ENCODE assay signal across 8 cellular contexts in genomic region chr4:26856906-26857277, GRCh38. TPM values are rescaled to one million over a fixed set of nuclear protein-coding genes. Genes with fewer than 3 reads are reported as not detected.
DNase-seq lines count a peak whose midpoint lies in the region; ATAC-seq lines count a peak whose summit lies in the region.

No MANE protein-coding gene starts in this region.

- peak overlapping the region; percentile 91 for H3K27ac Mint-ChIP-seq in activated CD4-positive, alpha-beta T cell treated with anti-CD3 and anti-CD28 coated beads, Interleukin-2, amount 10 ng/mL, durations not matched to agents 24 days and 14 days

- H3K4me1 Mint-ChIP-seq in activated CD4-positive, alpha-beta T cell treated with anti-CD3 and anti-CD28 coated beads, Interleukin-2, amount 10 ng/mL, durations not matched to agents 24 days and 14 days: peaks cover 37% of the 10 kb centered on the region

- H3K27me3 ChIP-seq in layer of hippocampus (ENCODE audit: control insufficient read depth, insufficient read depth, low read length): no peaks in the 10 kb centered on the region

- H3K27me3 Mint-ChIP-seq in activated CD4-positive, alpha-beta T cell treated with anti-CD3 and anti-CD28 coated beads, Interleukin-2, amount 10 ng/mL, durations not matched to agents 24 days and 14 days: peaks cover 5% of the 10 kb centered on the region

- no peak for DNase-seq in activated CD4-positive, alpha-beta T cell treated with anti-CD3 and anti-CD28 coated beads, Interleukin-2, amount 10 ng/mL, durations not matched to agents 24 days and 14 days
- DNase-seq in activated CD4-positive, alpha-beta T cell treated with anti-CD3 and anti-CD28 coated beads for 4 hours: no peak
- no peak for DNase-seq in NCI-H2227 (lab: John Stamatoyannopoulos, UW; ENCODE audit: unreplicated experiment)
- DNase-seq in RPMI8226: no peak

- H3K27ac ChIP-seq in adipose tissue (ENCODE audit: low read depth, low read length) (peak overlapping the region; percentile 34), layer of hippocampus (ENCODE audit: low read depth, low read length) (peak overlapping the region; percentile 79), temporal lobe (ENCODE audit: low read depth, low read length) (peak overlapping the region; percentile 89)

- peaks cover 3% of the 10 kb centered on the region for H3K36me3 Mint-ChIP-seq in activated CD4-positive, alpha-beta T cell treated with anti-CD3 and anti-CD28 coated beads, Interleukin-2, amount 10 ng/mL, durations not matched to agents 24 days and 14 days (ENCODE audit: low read depth)

- intact Hi-C loops in activated CD4-positive, alpha-beta T cell treated with anti-CD3 and anti-CD28 coated beads, Interleukin-2, amount 10 ng/mL, durations not matched to agents 24 days and 14 days (cut with micrococcal nuclease): loop anchor here (2.0 to 10.0 kb wide), 4 partner anchors 110 to 535 kb away; partner anchors contain the start of gene RBPJ

- H3K4me3 Mint-ChIP-seq in activated CD4-positive, alpha-beta T cell treated with anti-CD3 and anti-CD28 coated beads, Interleukin-2, amount 10 ng/mL, durations not matched to agents 24 days and 14 days: peak overlapping the region; percentile 96

- no peaks in the 10 kb centered on the region for H3K9me3 Mint-ChIP-seq in activated CD4-positive, alpha-beta T cell treated with anti-CD3 and anti-CD28 coated beads, Interleukin-2, amount 10 ng/mL, durations not matched to agents 24 days and 14 days

- no peak for ATAC-seq in GM18517 (IDR thresholded peaks at IDR 0.05; ENCODE audit: unreplicated experiment)

- 14 to 29% (median 26%) methylated on average over 7 of the region's 7 CpGs for WGBS in adipose tissue, 3 donors

RNA-seq across cellular contexts. Expression of gene STIM2, which starts 3.7 kb away (rescaled TPM):
- total RNA-seq in activated CD4-positive, alpha-beta T cell treated with anti-CD3 and anti-CD28 coated beads, Interleukin-2, amount 10 ng/mL, durations not matched to agents 24 days and 14 days: 43.2 and 46.0 TPM in 2 replicates
- polyA plus RNA-seq in adipose tissue: 10 to 100 TPM in 1 of 3 donors, 1 to 10 TPM in 2; 3.8 to 18.4 (median 7.6) TPM
- total RNA-seq in temporal lobe: 17.0 TPM

Comparison
In these comparisons a context has a peak if more than half of its experiments do, and no peak if none do; other contexts are left out.
1. H3K27ac ChIP-seq: peak in every context shown above with its lines; median percentile 89 in temporal lobe; 79 in layer of hippocampus; 34 in adipose tissue.